In genomic region chr1:248421384-248421783, GRCh38 we compare ENCODE assay signal across 23 cellular contexts. TPM values are rescaled to one million over a fixed set of nuclear protein-coding genes. Genes with fewer than 3 reads are reported as not detected.
DNase-seq lines count a peak whose midpoint lies in the region; ATAC-seq, FAIRE-seq and TF ChIP-seq lines count a peak whose summit lies in the region.
"Had no signal": no experiment of that assay in that cellular context is flagged by ENCODE, and none has a peak within 500 bp of the region (broad histone marks: within the 10 kb centered on the region; RNA-seq: fewer than 3 reads in every experiment).

No MANE protein-coding gene starts in this region.

- no peak overlapping the region for H4K5ac ChIP-seq in mesendoderm (ENCODE audit: low read length)

- H3K9me3 ChIP-seq in mammary epithelial cell (replicated peaks; ENCODE audit: insufficient read depth, low read length): peaks cover 8% of the 10 kb centered on the region
- H3K9me3 ChIP-seq: ascending aorta had no signal

- WGBS in mammary epithelial cell (ENCODE audit: low coverage, missing lambda C conversion rate): 0% methylated on average over 1 of the region's 1 CpG
- WGBS in mesendoderm (ENCODE audit: extremely low coverage, insufficient coverage, low lambda C conversion rate): no CpG with 5 or more reads among the region's 1 CpG

- ATAC-seq in GM18517 (IDR thresholded peaks at IDR 0.05; ENCODE audit: unreplicated experiment): no peak
- no peak for ATAC-seq in GM19023 (IDR thresholded peaks at IDR 0.05; ENCODE audit: unreplicated experiment)
- ATAC-seq: activated T-cell treated with anti-CD3 and anti-CD28 coated beads, Interleukin-2, amount 50 U/mL, for 72 hours; lower lobe of right lung had no signal

- H3K4ac ChIP-seq in mesendoderm (ENCODE audit: low read depth, low read length): no peak overlapping the region

- dilution Hi-C loops in mammary epithelial cell (cut with HindIII; ENCODE audit: low sequenced_read_pairs): no loop called here

- no peaks in the 10 kb centered on the region for H3K79me1 ChIP-seq in mesendoderm (ENCODE audit: low read length)

- DNase-seq in GM19239 (ENCODE audit: insufficient read length, low spot score) (no peak), NAMALWA (ENCODE audit: low spot score) (peak; percentile 9), mammary epithelial cell (peak; percentile 19), mesendoderm (peak; percentile 39), epidermal melanocyte (ENCODE audit: insufficient read length, low spot score) (no peak)
- DNase-seq: activated CD4-positive, CD25-positive, alpha-beta regulatory T cell treated with anti-CD3 and anti-CD28 coated beads, Interleukin-2, amount 50 U/mL, for 72 hours; activated CD8-positive, alpha-beta memory T cell treated with anti-CD3 and anti-CD28 coated beads for 24 hours; activated T-cell treated with anti-CD3 and anti-CD28 coated beads, Interleukin-2, amount 50 U/mL, for 72 hours; GF-D8; immature natural killer cell; lower lobe of right lung; NCI-H2029; NCI-H510A; T-helper 9 cell; upper lobe of left lung had no signal

- no peak overlapping the region for H2BK15ac ChIP-seq in mesendoderm (replicated peaks; ENCODE audit: low read depth)

- no peak overlapping the region for H3K23ac ChIP-seq in mesendoderm (ENCODE audit: low read length)

- CTCF ChIA-PET in mammary epithelial cell (lab: Charles Lee; ENCODE audit: low non-redundant PET): no interaction called here

- H3K9ac ChIP-seq in mammary epithelial cell (ENCODE audit: insufficient read depth, low read length) (no peak overlapping the region), mesendoderm (ENCODE audit: low read length) (no peak overlapping the region)

- H3K4me3 ChIP-seq in mammary epithelial cell (replicated peaks in 1 of 3; ENCODE audit: insufficient read depth in 1 of 3, low read depth in 2 of 3, low read length in 3 of 3) (no peak overlapping the region), mesendoderm (ENCODE audit: low read length) (no peak overlapping the region)
- H3K4me3 ChIP-seq: ascending aorta, lower lobe of right lung, upper lobe of left lung had no signal

- peak; percentile 18 for FAIRE-seq in GM19239 (lab: Jason Lieb, UNC)

- no peaks in the 10 kb centered on the region for H3K79me2 ChIP-seq in mammary epithelial cell (ENCODE audit: insufficient read depth, low read length)
- no peaks in the 10 kb centered on the region for H3K79me2 ChIP-seq in mesendoderm (ENCODE audit: control insufficient read depth, insufficient read depth, low read length)

- BruUV-seq in mammary epithelial cell (replicated peaks; lab: Mats Ljungman, UMichigan): no TSS peak

- no peaks in the 10 kb centered on the region for H4K20me1 ChIP-seq in mammary epithelial cell (ENCODE audit: insufficient read depth, low read length)

- H2BK5ac ChIP-seq in mesendoderm (ENCODE audit: low read length): no peak overlapping the region

- H2BK120ac ChIP-seq in mesendoderm (ENCODE audit: low read depth, low read length): no peak overlapping the region

- H2AK5ac ChIP-seq in mesendoderm (ENCODE audit: low read length): no peak overlapping the region

- in situ Hi-C loops in mammary epithelial cell (cut with MboI; ENCODE audit: low sequenced_read_pairs in 2 of 2): no loop called here

- H4K8ac ChIP-seq in mesendoderm (ENCODE audit: low read depth, low read length): no peak overlapping the region

- H3K27ac ChIP-seq in mammary epithelial cell (ENCODE audit: insufficient read depth, low read depth, low read length) (no peak overlapping the region), mesendoderm (ENCODE audit: low read depth, low read length) (no peak overlapping the region)
- H3K27ac ChIP-seq: ascending aorta, HL-60, lower lobe of right lung, RWPE1, upper lobe of left lung had no signal

- H3K56ac ChIP-seq in mesendoderm (ENCODE audit: low read length): no peak overlapping the region

- H3K4me2 ChIP-seq in mammary epithelial cell (ENCODE audit: insufficient read depth, low read depth, low read length) (no peak overlapping the region), mesendoderm (ENCODE audit: low read length) (no peak overlapping the region)

- no peak overlapping the region for H3K18ac ChIP-seq in mesendoderm (ENCODE audit: low read length)

- H2AFZ ChIP-seq in mammary epithelial cell (ENCODE audit: low read depth, low read length): no peak overlapping the region

- no peak for TF ChIP-seq CTCF in mammary epithelial cell (conservative IDR thresholded peaks at IDR 0.05 in 1 of 2, IDR thresholded peaks at IDR 0.05 in 1 of 2; ENCODE audit: extremely low read depth in 1 of 2, insufficient read depth in 1 of 2, low read depth in 1 of 2, low read length in 2 of 2)

- H3K27me3 ChIP-seq in mammary epithelial cell (ENCODE audit: insufficient read depth, low read length) (no peaks in the 10 kb centered on the region), mesendoderm (ENCODE audit: insufficient read depth, low read length, poor library complexity) (no peaks in the 10 kb centered on the region)
- H3K27me3 ChIP-seq: ascending aorta, upper lobe of left lung had no signal

- intact Hi-C loops in mammary epithelial cell (cut with micrococcal nuclease): no loop called here

- H3K36me3 ChIP-seq in mammary epithelial cell (ENCODE audit: insufficient read depth, low read length): no peaks in the 10 kb centered on the region
- H3K36me3 ChIP-seq in mesendoderm (ENCODE audit: control insufficient read depth, insufficient read depth, low read length): no peaks in the 10 kb centered on the region
- H3K36me3 ChIP-seq: ascending aorta, lower lobe of right lung, upper lobe of left lung had no signal

- H3K4me1 ChIP-seq in mammary epithelial cell (ENCODE audit: insufficient read depth, low read length): no peaks in the 10 kb centered on the region
- H3K4me1 ChIP-seq in mesendoderm (ENCODE audit: control insufficient read depth, low read depth, low read length): no peaks in the 10 kb centered on the region
- H3K4me1 ChIP-seq: ascending aorta, Caco-2, lower lobe of right lung, upper lobe of left lung had no signal

RNA-seq across cellular contexts. Expression of gene OR2T1, which starts 18.5 kb away (rescaled TPM):
- not detected for total RNA-seq in mammary epithelial cell
- not detected for polyA plus RNA-seq in mammary epithelial cell
- not detected for polyA minus RNA-seq in mammary epithelial cell
- polyA plus RNA-seq in mesendoderm (2013, experiment 1 of 2): not detected
- not detected for polyA plus RNA-seq in mesendoderm (2013, experiment 2 of 2)
- total RNA-seq: activated T-cell treated with anti-CD3 and anti-CD28 coated beads, Interleukin-2, amount 50 U/mL, for 72 hours; ascending aorta; Caco-2; fibroblast of lung; lower lobe of right lung; upper lobe of left lung had no signal
- polyA plus RNA-seq: fibroblast of lung, IgD-negative memory B cell, immature natural killer cell had no signal

RNA-seq across cellular contexts. Expression of gene OR2T2, which starts 24.1 kb away (rescaled TPM):
- not detected for total RNA-seq in mammary epithelial cell
- not detected for polyA plus RNA-seq in mammary epithelial cell
- polyA minus RNA-seq in mammary epithelial cell: not detected
- not detected for polyA plus RNA-seq in mesendoderm (2013, experiment 1 of 2)
- polyA plus RNA-seq in mesendoderm (2013, experiment 2 of 2): not detected
- total RNA-seq: activated T-cell treated with anti-CD3 and anti-CD28 coated beads, Interleukin-2, amount 50 U/mL, for 72 hours; ascending aorta; Caco-2; fibroblast of lung; lower lobe of right lung; upper lobe of left lung had no signal
- polyA plus RNA-seq: fibroblast of lung, IgD-negative memory B cell, immature natural killer cell had no signal

RNA-seq across cellular contexts. Expression of gene OR2T6, which starts 45.8 kb away (rescaled TPM):
- total RNA-seq in mammary epithelial cell: not detected
- not detected for polyA plus RNA-seq in mammary epithelial cell
- polyA minus RNA-seq in mammary epithelial cell: not detected
- polyA plus RNA-seq in mesendoderm (2013, experiment 1 of 2): not detected
- not detected for polyA plus RNA-seq in mesendoderm (2013, experiment 2 of 2)
- total RNA-seq: activated T-cell treated with anti-CD3 and anti-CD28 coated beads, Interleukin-2, amount 50 U/mL, for 72 hours; ascending aorta; Caco-2; fibroblast of lung; lower lobe of right lung; upper lobe of left lung had no signal
- polyA plus RNA-seq: fibroblast of lung, IgD-negative memory B cell, immature natural killer cell had no signal

RNA-seq across cellular contexts. Expression of gene OR2T3, which starts 51.8 kb away (rescaled TPM):
- total RNA-seq in mammary epithelial cell: not detected
- not detected for polyA plus RNA-seq in mammary epithelial cell
- polyA minus RNA-seq in mammary epithelial cell: not detected
- polyA plus RNA-seq in mesendoderm (2013, experiment 1 of 2): not detected
- not detected for polyA plus RNA-seq in mesendoderm (2013, experiment 2 of 2)
- total RNA-seq: activated T-cell treated with anti-CD3 and anti-CD28 coated beads, Interleukin-2, amount 50 U/mL, for 72 hours; ascending aorta; Caco-2; fibroblast of lung; lower lobe of right lung; upper lobe of left lung had no signal
- polyA plus RNA-seq: fibroblast of lung, IgD-negative memory B cell, immature natural killer cell had no signal

RNA-seq across cellular contexts. Expression of gene OR2T4, which starts 59.9 kb away (rescaled TPM):
- not detected for total RNA-seq in mammary epithelial cell
- polyA plus RNA-seq in mammary epithelial cell: not detected
- polyA minus RNA-seq in mammary epithelial cell: not detected
- polyA plus RNA-seq in mesendoderm (2013, experiment 1 of 2): not detected
- polyA plus RNA-seq in mesendoderm (2013, experiment 2 of 2): not detected
- total RNA-seq: activated T-cell treated with anti-CD3 and anti-CD28 coated beads, Interleukin-2, amount 50 U/mL, for 72 hours; ascending aorta; Caco-2; fibroblast of lung; lower lobe of right lung; upper lobe of left lung had no signal
- polyA plus RNA-seq: fibroblast of lung, IgD-negative memory B cell, immature natural killer cell had no signal

Comparison
In these comparisons a context has a peak if more than half of its experiments do, and no peak if none do; other contexts are left out.
1. DNase-seq: peak in NAMALWA (single experiment), mammary epithelial cell (single experiment) and mesendoderm (single experiment); none in GM19239 (single experiment) and epidermal melanocyte (single experiment).